5 cellular contexts compared by ENCODE assay signal in the genomic region with DNA sequence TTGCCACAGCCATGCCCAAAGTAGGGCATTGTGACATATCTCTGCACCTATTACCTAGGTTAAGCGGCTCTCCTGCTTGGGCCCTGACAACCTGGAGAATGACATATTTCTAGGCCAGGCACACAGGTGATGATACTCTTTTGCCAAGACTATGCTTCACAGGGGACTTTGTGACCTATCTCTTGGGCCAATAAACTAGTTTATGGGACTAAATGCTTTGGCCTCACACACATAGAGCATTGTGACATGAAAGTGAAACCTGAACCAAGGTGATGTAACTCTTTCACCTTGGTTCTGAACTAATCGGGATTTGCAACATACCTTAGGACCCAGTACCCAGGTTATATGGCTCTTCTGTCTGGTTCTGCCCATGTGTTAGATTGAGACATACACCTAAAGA. TPM values are rescaled to one million over a fixed set of nuclear protein-coding genes. Genes with fewer than 3 reads are reported as not detected.
"Had no signal": no experiment of that assay in that cellular context is flagged by ENCODE, and none has a peak within 500 bp of the region (broad histone marks: within the 10 kb centered on the region; RNA-seq: fewer than 3 reads in every experiment).

No MANE protein-coding gene starts in this region.

RNA-seq across cellular contexts. Expression of a gene that starts 19.0 kb away (rescaled TPM):
- total RNA-seq: HepG2, HT-29, HT1080, IMR-90, K562 had no signal
